18 cellular contexts compared by ENCODE assay signal in genomic region chr10:122341141-122341810, GRCh38. TPM values are rescaled to one million over a fixed set of nuclear protein-coding genes. Genes with fewer than 3 reads are reported as not detected.
DNase-seq lines count a peak whose midpoint lies in the region; ATAC-seq and TF ChIP-seq lines count a peak whose summit lies in the region.
"Had no signal": no experiment of that assay in that cellular context is flagged by ENCODE, and none has a peak within 500 bp of the region (broad histone marks: within the 10 kb centered on the region; RNA-seq: fewer than 3 reads in every experiment).

No MANE protein-coding gene starts in this region.

- TF ChIP-seq POLR2A in transverse colon (IDR thresholded peaks at IDR 0.05) = no peak

- peaks cover 6% of the 10 kb centered on the region for H3K27me3 Mint-ChIP-seq in nephron (ENCODE audit: low read depth)
- H3K27me3 Mint-ChIP-seq: activated naive CD8-positive, alpha-beta T cell treated with anti-CD3 and anti-CD28 coated beads for 36 hours had no signal

- no peaks in the 10 kb centered on the region for H3K9me3 ChIP-seq in transverse colon

- no peaks in the 10 kb centered on the region for H3K27me3 ChIP-seq in transverse colon

- H3K36me3 Mint-ChIP-seq in nephron (ENCODE audit: low read depth) = no peaks in the 10 kb centered on the region
- H3K36me3 Mint-ChIP-seq: activated naive CD8-positive, alpha-beta T cell treated with anti-CD3 and anti-CD28 coated beads for 36 hours; naive thymus-derived CD4-positive, alpha-beta T cell had no signal

- in situ Hi-C loops in astrocyte of the cerebellum (cut with HindIII; ENCODE audit: low sequenced_read_pairs) = no loop called here
- in situ Hi-C loops in transverse colon (cut with MboI; ENCODE audit: low pct_ligation_motif_present in 1 of 4, low pct_unique_long_range_greater_than_20kb in 1 of 4, low sequenced_read_pairs in 3 of 4) = loop anchor here in 2 of 4 donors (10.0 kb wide), 1 partner anchor 94 kb away; no protein-coding TSS in a partner anchor

- H3K4me3 ChIP-seq in astrocyte of the cerebellum (ENCODE audit: low read depth, low read length) = no peak overlapping the region
- no peak overlapping the region for H3K4me3 ChIP-seq in fibroblast of the aortic adventitia (ENCODE audit: low read depth, low read length)
- H3K4me3 ChIP-seq in transverse colon = no peak overlapping the region

- TF ChIP-seq EP300 in transverse colon (IDR thresholded peaks at IDR 0.05; ENCODE audit: low read depth) = no peak

- no peaks in the 10 kb centered on the region for H3K36me3 ChIP-seq in transverse colon

- DNase-seq in astrocyte of the cerebellum (ENCODE audit: low read depth) (peak; percentile 40), fibroblast of the aortic adventitia (ENCODE audit: low read depth) (peak; percentile 30), transverse colon (no peak), SIG-M5 (lab: John Stamatoyannopoulos, UW) (no peak), germinal center (ENCODE audit: low spot score) (no peak)
- DNase-seq: activated naive CD8-positive, alpha-beta T cell treated with anti-CD3 and anti-CD28 coated beads for 36 hours; activated T-cell treated with anti-CD3 and anti-CD28 coated beads, Interleukin-2, amount 50 U/mL, for 4 hours; effector CD4-positive, alpha-beta T cell; GDM1; HCEC 1CT; naive thymus-derived CD4-positive, alpha-beta T cell; NCI-H187 treated with DMSO at 0.1 percent for 48 hours; NCI-H524; retina; stimulated activated CD4-positive, alpha-beta T cell treated with anti-CD3 and anti-CD28 coated beads, Interleukin-1b, Interleukin-23, amount 100 ng/mL, for 48 hours had no signal

- peak overlapping the region; percentile 20 to 71 (median 62) for H3K27ac Mint-ChIP-seq in nephron
- H3K27ac Mint-ChIP-seq: activated naive CD8-positive, alpha-beta T cell treated with anti-CD3 and anti-CD28 coated beads for 36 hours; B cell had no signal

- TF ChIP-seq CTCF in astrocyte of the cerebellum (IDR thresholded peaks at IDR 0.05; ENCODE audit: low read depth, low read length, missing control alignments) = no peak
- no peak for TF ChIP-seq CTCF in fibroblast of the aortic adventitia (IDR thresholded peaks at IDR 0.05; ENCODE audit: insufficient read depth, low read length)
- TF ChIP-seq CTCF in nephron (IDR thresholded peaks at IDR 0.05; ENCODE audit: unreplicated experiment in 3 of 3) = no peak
- TF ChIP-seq CTCF in transverse colon (IDR thresholded peaks at IDR 0.05) = no peak

- WGBS in transverse colon (ENCODE audit: low coverage in 1 of 2), 2 donors = 81 to 84% methylated on average over 6 to 11 of the region's 11 CpGs

- peaks cover 0 to 25% (median 20%) of the 10 kb centered on the region in 4 donors for H3K4me1 ChIP-seq in transverse colon

- H3K4me3 Mint-ChIP-seq in nephron = no peak overlapping the region
- H3K4me3 Mint-ChIP-seq: activated naive CD8-positive, alpha-beta T cell treated with anti-CD3 and anti-CD28 coated beads for 36 hours; activated T-cell treated with anti-CD3 and anti-CD28 coated beads, Interleukin-2, amount 50 U/mL, for 4 hours; B cell had no signal

- peaks cover 15% of the 10 kb centered on the region for H3K9me3 Mint-ChIP-seq in nephron
- H3K9me3 Mint-ChIP-seq: activated naive CD8-positive, alpha-beta T cell treated with anti-CD3 and anti-CD28 coated beads for 36 hours; activated T-cell treated with anti-CD3 and anti-CD28 coated beads, Interleukin-2, amount 50 U/mL, for 4 hours had no signal

- peak overlapping the region in 3 of 4 donors; percentile 50 to 51 (median 50) for H3K27ac ChIP-seq in transverse colon

- no peak for ATAC-seq in GM18519 (IDR thresholded peaks at IDR 0.05; ENCODE audit: low FRiP score, unreplicated experiment)
- ATAC-seq: activated T-cell treated with anti-CD3 and anti-CD28 coated beads, Interleukin-2, amount 50 U/mL, for 4 hours; naive thymus-derived CD4-positive, alpha-beta T cell had no signal

- intact Hi-C loops in transverse colon (cut with DNase I; ENCODE audit: low total_unique reads) = loop anchor here (5.0 kb wide), 1 partner anchor 96 kb away; no protein-coding TSS in a partner anchor

- H3K4me1 Mint-ChIP-seq in nephron = peaks cover 18% of the 10 kb centered on the region

RNA-seq across cellular contexts. Expression of gene PLEKHA1, which starts 33.2 kb away (rescaled TPM):
- total RNA-seq in fibroblast of the aortic adventitia (ENCODE audit: low replicate concordance) (16.5 and 29.8 TPM in 2 replicates), transverse colon (10 to 100 TPM; 10.7 to 40.3 (median 28.9) TPM)

Comparison
In these comparisons a context has a peak if more than half of its experiments do, and no peak if none do; other contexts are left out.
1. DNase-seq: peak in astrocyte of the cerebellum (single experiment) and fibroblast of the aortic adventitia (single experiment); none in transverse colon (single experiment), SIG-M5 (single experiment) and germinal center (single experiment).